8 cellular contexts compared by ENCODE assay signal in the genomic region with DNA sequence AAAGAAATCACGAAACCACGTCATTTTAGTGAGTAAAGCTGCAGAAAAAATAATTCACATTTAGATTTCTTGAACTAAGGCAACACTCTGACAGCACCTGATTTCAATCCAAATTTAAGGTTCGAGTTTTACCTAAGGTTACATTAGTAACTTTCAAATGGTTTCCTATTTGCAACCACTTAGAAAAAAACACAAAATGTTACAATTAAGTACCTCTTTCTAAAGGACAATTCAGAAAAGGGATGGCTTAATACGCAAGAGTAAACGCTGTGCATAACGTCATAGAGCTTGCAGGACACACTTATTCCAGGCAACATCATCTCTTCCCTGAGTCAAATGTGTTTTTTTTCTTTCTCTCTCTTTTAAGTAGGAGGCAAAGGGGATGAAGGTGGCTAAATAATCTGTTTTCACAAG.
DNase-seq lines count a peak whose midpoint lies in the region; ATAC-seq and TF ChIP-seq lines count a peak whose summit lies in the region.

No MANE protein-coding gene starts in this region.

- peak overlapping the region; percentile 86 for H3K4me2 ChIP-seq in PC-3 (ENCODE audit: low read length)

- no peaks in the 10 kb centered on the region for H3K9me3 Mint-ChIP-seq in activated naive CD4-positive, alpha-beta T cell treated with anti-CD3 and anti-CD28 coated beads for 36 hours
- H3K9me3 Mint-ChIP-seq in mesothelial cell of epicardium, result no peaks in the 10 kb centered on the region

- peaks cover 23% of the 10 kb centered on the region for H3K4me1 ChIP-seq in PC-3 (ENCODE audit: insufficient read depth, low read length)
- H3K4me1 ChIP-seq in uterus, result no peaks in the 10 kb centered on the region

- POLR2A ChIA-PET in PC-3 (lab: Charles Lee; ENCODE audit: unreplicated experiment), result interaction anchor here (1.1 kb wide), 1 partner anchor 14 kb away, joined by 3 read pairs; no protein-coding TSS in a partner anchor

- peak overlapping the region; percentile 83 for H3K27ac Mint-ChIP-seq in activated naive CD4-positive, alpha-beta T cell treated with anti-CD3 and anti-CD28 coated beads for 36 hours
- H3K27ac Mint-ChIP-seq in mesothelial cell of epicardium, result peak overlapping the region; percentile 94

- BruUV-seq in PC-3 (replicated peaks; lab: Mats Ljungman, UMichigan), result no TSS peak

- peak overlapping the region; percentile 60; the same call in 1 of the 2 replicates for H3K9ac ChIP-seq in PC-3 (ENCODE audit: low read length)

- H3K4me3 Mint-ChIP-seq in activated naive CD4-positive, alpha-beta T cell treated with anti-CD3 and anti-CD28 coated beads for 36 hours, result peak overlapping the region; percentile 89
- H3K4me3 Mint-ChIP-seq in mesothelial cell of epicardium, result peak overlapping the region; percentile 87

- DNase-seq in activated naive CD4-positive, alpha-beta T cell treated with anti-CD3 and anti-CD28 coated beads for 36 hours, result peak; percentile 27
- DNase-seq in activated naive CD4-positive, alpha-beta T cell (lab: John Stamatoyannopoulos, UW), result no peak
- no peak for DNase-seq in PC-3
- no peak for DNase-seq in dorsolateral prefrontal cortex
- DNase-seq in mesothelial cell of epicardium (ENCODE audit: low spot score in 2 of 2, unreplicated experiment in 2 of 2), result no peak
- DNase-seq in uterus, result no peak
- no peak for DNase-seq in dermis blood vessel endothelial cell

- intact Hi-C loops in activated naive CD4-positive, alpha-beta T cell treated with anti-CD3 and anti-CD28 coated beads for 36 hours (cut with micrococcal nuclease), result loop anchor here (1.0 to 5.0 kb wide), 10 partner anchors 51 to 1050 kb away; a partner anchor contains a TSS
- intact Hi-C loops in PC-3 (cut with micrococcal nuclease), result loop anchor here (1.0 kb wide), 1 partner anchor 9 kb away; no protein-coding TSS in a partner anchor
- intact Hi-C loops in dorsolateral prefrontal cortex (cut with DNase I), result loop anchor here (2.0 to 10.0 kb wide), 6 partner anchors 42 to 454 kb away; a partner anchor contains a TSS
- intact Hi-C loops in uterus (cut with DNase I; ENCODE audit: low total_unique reads), result loop anchor here (10.0 kb wide), 1 partner anchor 54 kb away; no protein-coding TSS in a partner anchor

- TF ChIP-seq POLR2A in uterus (IDR thresholded peaks at IDR 0.05), result peak in 1 of 2 donors; percentile 18

- peak overlapping the region; percentile 94 for H3K4me3 ChIP-seq in PC-3 (ENCODE audit: low read length)
- peak overlapping the region; percentile 67 to 99 (median 93) for H3K4me3 ChIP-seq in dorsolateral prefrontal cortex
- peak overlapping the region; percentile 60 to 76 for H3K4me3 ChIP-seq in uterus

- H3K36me3 Mint-ChIP-seq in activated naive CD4-positive, alpha-beta T cell treated with anti-CD3 and anti-CD28 coated beads for 36 hours (ENCODE audit: low read depth), result no peaks in the 10 kb centered on the region
- H3K36me3 Mint-ChIP-seq in mesothelial cell of epicardium, result no peaks in the 10 kb centered on the region

- H3K9me2 ChIP-seq in PC-3 (replicated peaks; ENCODE audit: low read length), result no peaks in the 10 kb centered on the region

- no peaks in the 10 kb centered on the region for H3K27me3 Mint-ChIP-seq in activated naive CD4-positive, alpha-beta T cell treated with anti-CD3 and anti-CD28 coated beads for 36 hours (ENCODE audit: low read depth)
- no peaks in the 10 kb centered on the region for H3K27me3 Mint-ChIP-seq in mesothelial cell of epicardium (ENCODE audit: low read depth)

- no peaks in the 10 kb centered on the region for H3K9me3 ChIP-seq in PC-3 (ENCODE audit: low read length)
- no peaks in the 10 kb centered on the region for H3K9me3 ChIP-seq in uterus

- H3K4me1 Mint-ChIP-seq in activated naive CD4-positive, alpha-beta T cell treated with anti-CD3 and anti-CD28 coated beads for 36 hours (ENCODE audit: low read depth), result peaks cover 54% of the 10 kb centered on the region
- peaks cover 46% of the 10 kb centered on the region for H3K4me1 Mint-ChIP-seq in mesothelial cell of epicardium

- CTCF ChIA-PET in activated naive CD4-positive, alpha-beta T cell treated with anti-CD3 and anti-CD28 coated beads for 36 hours (lab: Charles Lee), result interaction anchor here (0.6 to 2.3 kb wide), 3 partner anchors 64 to 107 kb away, joined by 5 to 10 read pairs (median 7); no protein-coding TSS in a partner anchor
- CTCF ChIA-PET in PC-3 (lab: Charles Lee), result no interaction called here

- H3K27me3 ChIP-seq in PC-3 (ENCODE audit: low read length) (no peaks in the 10 kb centered on the region), dorsolateral prefrontal cortex (no peaks in the 10 kb centered on the region), uterus (no peaks in the 10 kb centered on the region)

- peak overlapping the region; percentile 96 for H2AFZ ChIP-seq in PC-3 (ENCODE audit: low read length)

- no peaks in the 10 kb centered on the region for H3K36me3 ChIP-seq in PC-3 (ENCODE audit: low read depth, low read length)
- H3K36me3 ChIP-seq in uterus, result no peaks in the 10 kb centered on the region

- no peaks in the 10 kb centered on the region for H4K20me1 ChIP-seq in PC-3 (ENCODE audit: low read length)

- TF ChIP-seq CTCF in PC-3 (conservative IDR thresholded peaks at IDR 0.05; ENCODE audit: low read depth, low read length) (no peak), dorsolateral prefrontal cortex (IDR thresholded peaks at IDR 0.05 in 54 of 56, conservative IDR thresholded peaks at IDR 0.05 in 2 of 56; ENCODE audit: low read depth in 1 of 56, partially characterized antibody in 56 of 56) (no peak), mesothelial cell of epicardium (IDR thresholded peaks at IDR 0.05; ENCODE audit: unreplicated experiment) (no peak), uterus (IDR thresholded peaks at IDR 0.05) (no peak)

- H3K27ac ChIP-seq in PC-3 (ENCODE audit: low read length) (no peak overlapping the region), dorsolateral prefrontal cortex (peak overlapping the region; percentile 81 to 99 (median 97)), uterus (peak overlapping the region; percentile 96 to 97)

- peak; percentile 3; the same call in 1 of the 2 replicates for ATAC-seq in PC-3
- ATAC-seq in HG03039 (IDR thresholded peaks at IDR 0.05; ENCODE audit: unreplicated experiment), result no peak

- H3K79me2 ChIP-seq in PC-3 (ENCODE audit: low read length), result no peaks in the 10 kb centered on the region

- H3F3A ChIP-seq in PC-3 (ENCODE audit: low read length, unreplicated experiment), result no peaks in the 10 kb centered on the region
